ENCODE assay signal across 1 cellular context in genomic region chr16:2032285-2033056, GRCh38.
TF ChIP-seq lines count a peak whose summit lies in the region.

No MANE protein-coding gene starts in this region.

TF ChIP-seq in SK-N-SH treated with all-trans-retinoic acid at 6 μM for 48 hours, 23 proteins besides CTCF, POLR2A, EP300 and RAD21 (continued from another document):
- TF ChIP-seq OSR1 (CRISPR knock-in tag; IDR thresholded peaks at IDR 0.05) (no peak), ESRRG (CRISPR knock-in tag; IDR thresholded peaks at IDR 0.05) (no peak)
